Comparison of ENCODE assay signal across 13 cellular contexts in genomic region chr1:8917536-8917935, GRCh38. TPM values are rescaled to one million over a fixed set of nuclear protein-coding genes. Genes with fewer than 3 reads are reported as not detected.
"Had no signal": no experiment of that assay in that cellular context is flagged by ENCODE, and none has a peak within 500 bp of the region (broad histone marks: within the 10 kb centered on the region; RNA-seq: fewer than 3 reads in every experiment).

No MANE protein-coding gene starts in this region.

RNA-seq across cellular contexts. Expression of gene CA6, which starts 28.1 kb away (rescaled TPM):
- total RNA-seq: colonic mucosa, dermis blood vessel endothelial cell, epithelial cell of proximal tubule, esophagus squamous epithelium, hepatocyte, kidney, left cardiac atrium, left ventricle myocardium inferior, lower lobe of right lung, osteocyte, pulmonary artery endothelial cell, sciatic nerve, urinary bladder had no signal
- polyA plus RNA-seq: hepatocyte, urinary bladder had no signal
